ENCODE assay signal across 19 cellular contexts in the genomic region with DNA sequence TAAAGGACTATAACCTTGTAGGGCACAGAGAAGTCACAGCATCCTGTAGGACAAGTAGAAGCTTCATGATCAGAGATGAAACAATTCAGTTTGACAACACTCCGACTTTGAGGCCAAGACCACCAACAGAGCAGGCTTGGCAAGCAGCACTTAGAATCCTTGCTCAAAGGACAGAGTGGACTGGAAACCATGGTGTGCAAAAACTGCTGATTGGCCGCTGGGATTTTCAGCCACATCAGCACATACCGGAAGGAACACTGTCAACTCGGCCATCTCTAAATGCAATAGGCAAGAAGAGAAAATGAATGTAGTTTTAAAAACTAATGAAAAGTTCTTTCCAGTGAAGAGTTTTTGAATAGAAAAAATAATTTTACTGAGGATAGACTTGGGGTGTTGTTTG.
DNase-seq lines count a peak whose midpoint lies in the region; ATAC-seq and TF ChIP-seq lines count a peak whose summit lies in the region.
"Had no signal": no experiment of that assay in that cellular context is flagged by ENCODE, and none has a peak within 500 bp of the region (broad histone marks: within the 10 kb centered on the region; RNA-seq: fewer than 3 reads in every experiment).

No MANE protein-coding gene starts in this region.

- H3K27me3 ChIP-seq in testis (no peaks in the 10 kb centered on the region), trophoblast cell (ENCODE audit: insufficient read depth, low read length) (no peaks in the 10 kb centered on the region)
- H3K27me3 ChIP-seq: BLaER1 had no signal

- no peaks in the 10 kb centered on the region for H3K79me1 ChIP-seq in trophoblast cell (ENCODE audit: low read length)

- H2BK12ac ChIP-seq in trophoblast cell (ENCODE audit: low read length): no peak overlapping the region

- H2AFZ ChIP-seq in trophoblast cell (ENCODE audit: insufficient read depth, low read length, poor library complexity): no peak overlapping the region
- H2AFZ ChIP-seq: GM23248 had no signal

- no peak overlapping the region for H4K91ac ChIP-seq in trophoblast cell (ENCODE audit: low read depth, low read length)

- H2BK120ac ChIP-seq in trophoblast cell (ENCODE audit: insufficient read depth, low read length, poor library complexity): no peak overlapping the region

- no peaks in the 10 kb centered on the region for H3K4me1 ChIP-seq in testis
- H3K4me1 ChIP-seq in trophoblast cell (ENCODE audit: control insufficient read depth in 1 of 2, insufficient read depth in 2 of 2, low read length in 2 of 2): no peaks in the 10 kb centered on the region
- H3K4me1 ChIP-seq: BLaER1, Caco-2 had no signal

- H3K18ac ChIP-seq in trophoblast cell (ENCODE audit: low read length): no peak overlapping the region

- no peak overlapping the region for H4K8ac ChIP-seq in trophoblast cell (ENCODE audit: low read depth, low read length)

- no peak overlapping the region for H2AK5ac ChIP-seq in trophoblast cell (ENCODE audit: low read length)

- H2BK5ac ChIP-seq in trophoblast cell (ENCODE audit: low read depth, low read length, poor library complexity): no peak overlapping the region

- H3K9ac ChIP-seq in trophoblast cell (ENCODE audit: low read length): no peak overlapping the region
- H3K9ac ChIP-seq: BLaER1, GM23248 had no signal

- H3K4ac ChIP-seq in trophoblast cell (ENCODE audit: low read depth, low read length): no peak overlapping the region

- in situ Hi-C loops in G401 (cut with HindIII; ENCODE audit: low sequenced_read_pairs): no loop called here

- no peak overlapping the region for H3K14ac ChIP-seq in trophoblast cell (ENCODE audit: low read length)

- H3K4me2 ChIP-seq in trophoblast cell (ENCODE audit: low read length): no peak overlapping the region
- H3K4me2 ChIP-seq: BLaER1 had no signal

- H3K36me3 ChIP-seq in testis (ENCODE audit: low read depth, missing control alignments): no peaks in the 10 kb centered on the region
- H3K36me3 ChIP-seq in trophoblast cell (ENCODE audit: control insufficient read depth in 1 of 2, insufficient read depth in 2 of 2, low read length in 2 of 2): no peaks in the 10 kb centered on the region
- H3K36me3 ChIP-seq: BLaER1 had no signal

- 55 to 64% methylated on average over 4 of the region's 4 CpGs for WGBS in testis, 2 donors
- WGBS in trophoblast cell (ENCODE audit: extremely low coverage, insufficient coverage, insufficient read length): no CpG with 5 or more reads among the region's 4 CpGs

- H3K79me2 ChIP-seq in trophoblast cell (ENCODE audit: control insufficient read depth, insufficient read depth, low read length, poor library complexity): no peaks in the 10 kb centered on the region

- ATAC-seq in GM18868 (IDR thresholded peaks at IDR 0.05; ENCODE audit: unreplicated experiment) (no peak), GM19397 (IDR thresholded peaks at IDR 0.05; ENCODE audit: unreplicated experiment) (no peak)
- ATAC-seq: CD8-positive, alpha-beta T cell; GM12878 had no signal

- DNase-seq in G401 (ENCODE audit: low spot score) (peak; percentile 25), RPMI8226 (peak; percentile 15), medulla oblongata (ENCODE audit: extremely low spot score) (peak; percentile 9), testis (peak; percentile 63), trophoblast cell (no peak)
- DNase-seq: Caco-2; CD4-positive, CD25-positive, alpha-beta regulatory T cell; CD8-positive, alpha-beta T cell; DMS153; DND-41; GDM1; GM23248; H7; HCEC 1CT had no signal

- H3K27ac ChIP-seq in testis: no peak overlapping the region
- H3K27ac ChIP-seq in trophoblast cell (ENCODE audit: low read depth, low read length): no peak overlapping the region
- H3K27ac ChIP-seq: BLaER1, C4-2B, GM23248 had no signal

- no peak for TF ChIP-seq POLR2A in testis (IDR thresholded peaks at IDR 0.05)

- no peak overlapping the region for H4K12ac ChIP-seq in trophoblast cell (ENCODE audit: low read depth, low read length)

- H3K23ac ChIP-seq in trophoblast cell (ENCODE audit: low read length): no peak overlapping the region

- TF ChIP-seq CTCF in testis (IDR thresholded peaks at IDR 0.05): no peak

- H3K4me3 ChIP-seq in testis (no peak overlapping the region), trophoblast cell (ENCODE audit: low read depth, low read length) (no peak overlapping the region)
- H3K4me3 ChIP-seq: BLaER1, GM12878, GM23248 had no signal

- H3K9me3 ChIP-seq in testis (no peaks in the 10 kb centered on the region), trophoblast cell (ENCODE audit: insufficient read depth, low read depth, low read length) (no peaks in the 10 kb centered on the region)
- H3K9me3 ChIP-seq: BLaER1, Caco-2 had no signal

- intact Hi-C loops in testis (cut with DNase I; ENCODE audit: low total_unique reads): no loop called here

Comparison
In these comparisons a context has a peak if more than half of its experiments do, and no peak if none do; other contexts are left out.
1. DNase-seq: peak in G401 (single experiment), RPMI8226 (single experiment), medulla oblongata (single experiment) and testis (single experiment); none in trophoblast cell (0 of 2).